ENCODE assay signal across 9 cellular contexts in genomic region chr17:36948717-36949460, GRCh38. TPM values are rescaled to one million over a fixed set of nuclear protein-coding genes. Genes with fewer than 3 reads are reported as not detected.
A peak's percentile ranks its signal among the peaks of the same experiment; 100 is the strongest.
DNase-seq lines count a peak whose midpoint lies in the region; ATAC-seq, FAIRE-seq and TF ChIP-seq lines count a peak whose summit lies in the region.
"Had no signal": no experiment of that assay in that cellular context is flagged by ENCODE, and none has a peak within 500 bp of the region (broad histone marks: within the 10 kb centered on the region; RNA-seq: fewer than 3 reads in every experiment).

Gene AATF, plus strand, starts transcription at chr17:36948954. Its CDS starts 172 bp downstream, at chr17:36949126.

- FAIRE-seq in kidney (lab: Jason Lieb, UNC), result no peak
- FAIRE-seq: colon had no signal

- H3K36me3 ChIP-seq in kidney (ENCODE audit: control insufficient read depth in 1 of 2, insufficient read depth in 2 of 2, low read length in 2 of 2), result peaks cover 9 to 20% of the 10 kb centered on the region in 2 donors

- peaks cover 14 to 15% of the 10 kb centered on the region in 2 donors for H3K4me1 ChIP-seq in kidney (ENCODE audit: control insufficient read depth in 1 of 2, insufficient read depth in 1 of 2, low read depth in 1 of 2, low read length in 2 of 2)

- H3K4me3 ChIP-seq in kidney (ENCODE audit: low read length in 2 of 2), result peak within 1 kb of the TSS; percentile 86 to 91

- peak; percentile 92 for ATAC-seq in HG03432 (IDR thresholded peaks at IDR 0.05; ENCODE audit: unreplicated experiment)

- peak; percentile 93 for TF ChIP-seq POLR2A in GM19193 (IDR thresholded peaks at IDR 0.05; ENCODE audit: extremely low read depth, insufficient read depth, insufficient read length)

- DNase-seq in AML-193 (lab: John Stamatoyannopoulos, UW), result peak; percentile 98
- DNase-seq in NCI-H460 (ENCODE audit: extremely low read depth, low read depth), result peak; percentile 96
- peak; percentile 99 for DNase-seq in activated CD4-positive, CD25-positive, alpha-beta regulatory T cell treated with anti-CD3 and anti-CD28 coated beads, Interleukin-2, amount 50 U/mL, for 72 hours
- peak; percentile 96 for DNase-seq in cerebellar cortex (ENCODE audit: low spot score)
- DNase-seq in kidney, result peak; percentile 99
- peak; percentile 89 to 96 for DNase-seq in stimulated activated CD4-positive, alpha-beta T cell treated with anti-CD3 and anti-CD28 coated beads, Interleukin-15, amount 100 ng/mL, for 1 hour (ENCODE audit: low read depth in 1 of 2, low spot score in 1 of 2)

- peak within 1 kb of the TSS; percentile 50 to 86 for H3K9ac ChIP-seq in kidney (ENCODE audit: low read length in 2 of 2)

- no peaks in the 10 kb centered on the region for H3K9me3 ChIP-seq in kidney (ENCODE audit: control insufficient read depth in 1 of 2, low read length in 2 of 2)

- intact Hi-C loops in kidney (cut with DNase I), result no loop called here

- H3K27ac ChIP-seq in kidney (ENCODE audit: low read depth in 2 of 2, low read length in 2 of 2), result peak within 1 kb of the TSS; percentile 89 to 94

- no peak for TF ChIP-seq CTCF in kidney (IDR thresholded peaks at IDR 0.05; ENCODE audit: borderline replicate concordance, extremely low read depth, insufficient read depth)

RNA-seq across cellular contexts. Expression of gene AATF, which starts in this region (rescaled TPM):
- 53.0 and 54.8 TPM in 2 replicates for total RNA-seq in NCI-H460 (2014; rRNA removed; shearing (Covaris generic))
- 31.9 and 35.5 TPM in 2 replicates for polyA plus RNA-seq in NCI-H460 (2014; cell fraction: nucleus; rRNA removed)
- total RNA-seq in kidney, result 36.8 TPM
- polyA plus RNA-seq in kidney (ENCODE audit: insufficient read depth, low read depth, low replicate concordance), result 50.4 TPM

Comparison
In these comparisons a context has a peak if more than half of its experiments do, and no peak if none do; other contexts are left out.
1. Peak in every context shown above with its lines: DNase-seq, ATAC-seq, H3K4me3 ChIP-seq and H3K27ac ChIP-seq.